In genomic region chr6:2949536-2950083, GRCh38 we compare ENCODE assay signal across 10 cellular contexts.
"Had no signal": no experiment of that assay in that cellular context is flagged by ENCODE, and none has a peak within 500 bp of the region (broad histone marks: within the 10 kb centered on the region; RNA-seq: fewer than 3 reads in every experiment).

No MANE protein-coding gene starts in this region.

- H3K9ac ChIP-seq: parathyroid adenoma had no signal

- H3K27me3 ChIP-seq: esophagus muscularis mucosa, SJCRH30, tibial nerve had no signal

- H3K9me3 ChIP-seq: esophagus muscularis mucosa, SJCRH30, tibial nerve had no signal

- H3K4me1 ChIP-seq: SJCRH30 had no signal

- DNase-seq: activated CD4-positive, alpha-beta memory T cell treated with anti-CD3 and anti-CD28 coated beads for 36 hours; activated naive CD4-positive, alpha-beta T cell treated with anti-CD3 and anti-CD28 coated beads, Interleukin-2, amount 50 U/mL, for 16 hours; cerebellar nuclear complex; glutamatergic neuron; SJCRH30; small intestine had no signal

- H3K4me3 ChIP-seq: esophagus muscularis mucosa, SJCRH30, tibial nerve had no signal

- H3K27ac ChIP-seq: esophagus muscularis mucosa, parathyroid adenoma, SJCRH30, tibial nerve had no signal

- ATAC-seq: left lobe of liver had no signal
